ENCODE assay signal across 10 cellular contexts in genomic region chr11:85853541-85853940, GRCh38. TPM values are rescaled to one million over a fixed set of nuclear protein-coding genes. Genes with fewer than 3 reads are reported as not detected.
DNase-seq lines count a peak whose midpoint lies in the region; ATAC-seq, FAIRE-seq and TF ChIP-seq lines count a peak whose summit lies in the region.
"Not testable (repeated sequence)": the region's sequence is repeated elsewhere in the genome, so short reads cannot be mapped to it uniquely, and the experiment has no call there.
"Had no signal": no experiment of that assay in that cellular context is flagged by ENCODE, and none has a peak within 500 bp of the region (broad histone marks: within the 10 kb centered on the region; RNA-seq: fewer than 3 reads in every experiment).

No MANE protein-coding gene starts in this region.

- POLR2A ChIA-PET in Caco-2 (lab: Charles Lee); Panc1 (lab: Charles Lee); HepG2 (lab: Yijun Ruan, JAX): not testable (repeated sequence)
- POLR2A ChIA-PET in activated CD8-positive, alpha-beta T cell treated with anti-CD3 and anti-CD28 coated beads for 36 hours (lab: Charles Lee) = interaction anchor here (1.2 kb wide), 1 partner anchor 10 kb away, joined by 3 read pairs; no protein-coding TSS in a partner anchor

- H3K27me3 ChIP-seq in Caco-2 (replicated peaks; ENCODE audit: control insufficient read depth, insufficient read depth, low read length); Panc1 (ENCODE audit: control insufficient read depth, insufficient read depth, low read length); breast epithelium; HepG2 (ENCODE audit: control insufficient read depth in 1 of 2, insufficient read depth in 2 of 2, low read length in 2 of 2); osteoblast (ENCODE audit: insufficient read depth, low read length): not testable (repeated sequence)

- CTCF ChIA-PET in Caco-2 (lab: Charles Lee) = interaction anchor here (1.9 kb wide), 1 partner anchor 365 kb away, joined by 9 read pairs; no protein-coding TSS in a partner anchor
- CTCF ChIA-PET in Panc1 (lab: Charles Lee) = interaction anchor here (2.0 kb wide), 1 partner anchor 44 kb away, joined by 7 read pairs; no protein-coding TSS in a partner anchor
- CTCF ChIA-PET in activated CD8-positive, alpha-beta T cell treated with anti-CD3 and anti-CD28 coated beads for 36 hours (lab: Charles Lee) = interaction anchor here (2.0 kb wide), 1 partner anchor 11 kb away, joined by 15 read pairs; no protein-coding TSS in a partner anchor
- CTCF ChIA-PET in HepG2 (lab: Yijun Ruan, JAX; ENCODE audit: low intra/inter-chr PET ratio, low total read pairs) = not testable (repeated sequence)

- not testable (repeated sequence) for H3K27ac Mint-ChIP-seq in Caco-2 (ENCODE audit: unreplicated experiment); activated CD8-positive, alpha-beta T cell treated with anti-CD3 and anti-CD28 coated beads for 36 hours

- H3K9me3 Mint-ChIP-seq in Caco-2 (ENCODE audit: unreplicated experiment); activated CD8-positive, alpha-beta T cell treated with anti-CD3 and anti-CD28 coated beads for 36 hours: not testable (repeated sequence)

- peak overlapping the region; percentile 99 for H3K27ac ChIP-seq in Panc1 (ENCODE audit: low read length)
- H3K27ac ChIP-seq in breast epithelium; HepG2 (ENCODE audit: extremely low read length, insufficient read depth, low read length); osteoblast (ENCODE audit: low read depth, low read length): not testable (repeated sequence)

- intact Hi-C loops in Caco-2 (cut with micrococcal nuclease; ENCODE audit: unreplicated experiment) (loop anchor here (10.0 kb wide), 2 partner anchors 151 to 281 kb away; no protein-coding TSS in a partner anchor), Panc1 (cut with micrococcal nuclease; ENCODE audit: unreplicated experiment) (loop anchor here (10.0 kb wide), 1 partner anchor 341 kb away; no protein-coding TSS in a partner anchor), HepG2 (cut with micrococcal nuclease; ENCODE audit: unreplicated experiment) (loop anchor here (10.0 kb wide), 1 partner anchor 181 kb away; no protein-coding TSS in a partner anchor)
- intact Hi-C loops in activated CD8-positive, alpha-beta T cell treated with anti-CD3 and anti-CD28 coated beads for 36 hours (cut with micrococcal nuclease) = loop anchor here (10.0 kb wide), 2 partner anchors 351 to 441 kb away; no protein-coding TSS in a partner anchor
- intact Hi-C loops in breast epithelium (cut with DNase I; ENCODE audit: low total_unique reads) = not testable (repeated sequence)

- not testable (repeated sequence) for TF ChIP-seq POLR2A in breast epithelium (IDR thresholded peaks at IDR 0.05); HepG2 (IDR thresholded peaks at IDR 0.05; ENCODE audit: insufficient read depth in 1 of 2, low read depth in 2 of 2, low read length in 2 of 2)

- H4K20me1 ChIP-seq in HepG2 (ENCODE audit: insufficient read depth, low read length); osteoblast (ENCODE audit: insufficient read depth, low read length): not testable (repeated sequence)

- not testable (repeated sequence) for H3K36me3 ChIP-seq in Caco-2 (ENCODE audit: control insufficient read depth, insufficient read depth, low read length); Panc1 (ENCODE audit: control insufficient read depth, insufficient read depth, low read length); breast epithelium; HepG2 (replicated peaks in 1 of 2; ENCODE audit: control insufficient read depth in 1 of 2, insufficient read depth in 2 of 2, low read length in 2 of 2); osteoblast (ENCODE audit: insufficient read depth, low read length)

- peak overlapping the region; percentile 75; the same call in 1 of the 2 replicates for H3K4me3 ChIP-seq in Caco-2 (ENCODE audit: low read depth, low read length)
- H3K4me3 ChIP-seq in HFF-Myc (replicated peaks; ENCODE audit: low read depth, low read length) = peak overlapping the region; percentile 56
- peak overlapping the region; percentile 67 to 74 for H3K4me3 ChIP-seq in Panc1 (ENCODE audit: low read depth in 2 of 2, low read length in 2 of 2)
- peak overlapping the region in 2 of 3 donors; percentile 63 to 68 for H3K4me3 ChIP-seq in breast epithelium
- H3K4me3 ChIP-seq in HepG2 (replicated peaks in 1 of 3; ENCODE audit: insufficient read depth in 1 of 3, low read depth in 2 of 3, low read length in 3 of 3); osteoblast (ENCODE audit: insufficient read depth, low read length): not testable (repeated sequence)

- FAIRE-seq in HepG2 (lab: Jason Lieb, UNC) = not testable (repeated sequence)

- not testable (repeated sequence) for H3K4me1 ChIP-seq in Caco-2; Panc1 (ENCODE audit: control insufficient read depth, insufficient read depth, low read length); breast epithelium; osteoblast (ENCODE audit: insufficient read depth, low read length)
- H3K4me1 ChIP-seq in HepG2 (ENCODE audit: insufficient read depth, low read length) = peaks cover 10% of the 10 kb centered on the region

- H2AFZ ChIP-seq in HepG2 (ENCODE audit: low read length); osteoblast (ENCODE audit: low read length): not testable (repeated sequence)

- in situ Hi-C loops in Panc1 (cut with HindIII; ENCODE audit: low pct_unique_long_range_greater_than_20kb, low sequenced_read_pairs) = not testable (repeated sequence)
- in situ Hi-C loops in HepG2 (cut with HindIII; ENCODE audit: extremely low pct_ligation_motif_present, low pct_unique_long_range_greater_than_20kb) = loop anchor here (10.0 kb wide), 1 partner anchor 351 kb away; no protein-coding TSS in a partner anchor

- not testable (repeated sequence) for H3K79me2 ChIP-seq in HepG2 (ENCODE audit: insufficient read depth, low read length); osteoblast (ENCODE audit: insufficient read depth, low read length)

- H3K27me3 Mint-ChIP-seq in Caco-2 (ENCODE audit: insufficient read depth, unreplicated experiment); activated CD8-positive, alpha-beta T cell treated with anti-CD3 and anti-CD28 coated beads for 36 hours: not testable (repeated sequence)

- not testable (repeated sequence) for ATAC-seq in Panc1; activated CD8-positive, alpha-beta T cell treated with anti-CD3 and anti-CD28 coated beads for 36 hours; HepG2

- BruUV-seq in Caco-2 (replicated peaks; lab: Mats Ljungman, UMichigan); Panc1 (replicated peaks; lab: Mats Ljungman, UMichigan); HepG2 (replicated peaks; lab: Mats Ljungman, UMichigan): not testable (repeated sequence)

- WGBS in HepG2 (ENCODE audit: low lambda C conversion rate) = 64% methylated on average over 7 of the region's 7 CpGs

- not testable (repeated sequence) for H3K4me2 ChIP-seq in HepG2 (ENCODE audit: low read depth, low read length)
- peak overlapping the region; percentile 89 for H3K4me2 ChIP-seq in osteoblast (ENCODE audit: insufficient read depth, low read length)

- not testable (repeated sequence) for TF ChIP-seq RAD21 in HepG2 (CRISPR knock-in tag; IDR thresholded peaks at IDR 0.05)

- not testable (repeated sequence) for TF ChIP-seq CTCF in Caco-2 (IDR thresholded peaks at IDR 0.05; ENCODE audit: insufficient read depth in 1 of 2, low read depth in 1 of 2, low read length in 1 of 2, severe bottlenecking in 1 of 2, unreplicated experiment in 1 of 2); HFF-Myc (IDR thresholded peaks at IDR 0.05; ENCODE audit: low read depth, low read length, missing control alignments); Panc1 (IDR thresholded peaks at IDR 0.05); activated CD8-positive, alpha-beta T cell treated with anti-CD3 and anti-CD28 coated beads for 36 hours (IDR thresholded peaks at IDR 0.05); breast epithelium (IDR thresholded peaks at IDR 0.05); HepG2 (CRISPR knock-in tag; IDR thresholded peaks at IDR 0.05); osteoblast (IDR thresholded peaks at IDR 0.05; ENCODE audit: extremely low read depth, low read depth, low read length)

- not testable (repeated sequence) for H3K9me3 ChIP-seq in Caco-2; breast epithelium; HepG2 (ENCODE audit: low read length); osteoblast (ENCODE audit: low read depth, low read length)
- peaks cover 12% of the 10 kb centered on the region; the same call in 1 of the 2 replicates for H3K9me3 ChIP-seq in Panc1 (ENCODE audit: control insufficient read depth, insufficient read depth, low read depth, low read length)

- H3K36me3 Mint-ChIP-seq in Caco-2 (ENCODE audit: insufficient read depth, unreplicated experiment) = peaks cover 24% of the 10 kb centered on the region
- peaks cover 11% of the 10 kb centered on the region for H3K36me3 Mint-ChIP-seq in activated CD8-positive, alpha-beta T cell treated with anti-CD3 and anti-CD28 coated beads for 36 hours (ENCODE audit: low read depth)

- H3K4me3 Mint-ChIP-seq in Caco-2 (ENCODE audit: unreplicated experiment) = peak overlapping the region; percentile 83
- H3K4me3 Mint-ChIP-seq in activated CD8-positive, alpha-beta T cell treated with anti-CD3 and anti-CD28 coated beads for 36 hours = peak overlapping the region; percentile 89

- DNase-seq in Caco-2; HFF-Myc (ENCODE audit: extremely low read depth, low read depth); Panc1 (ENCODE audit: low read depth, low spot score); activated CD8-positive, alpha-beta T cell treated with anti-CD3 and anti-CD28 coated beads for 36 hours; breast epithelium (ENCODE audit: low spot score in 2 of 2); HepG2 (ENCODE audit: low spot score); osteoblast (ENCODE audit: insufficient read length, low spot score, missing footprints): not testable (repeated sequence)

- TF ChIP-seq EP300 in HepG2 (IDR thresholded peaks at IDR 0.05; ENCODE audit: low read depth in 2 of 2, low read length in 2 of 2); HepG2 (CRISPR knock-in tag; IDR thresholded peaks at IDR 0.05; ENCODE audit: borderline replicate concordance): not testable (repeated sequence)

- peaks cover 19% of the 10 kb centered on the region for H3K4me1 Mint-ChIP-seq in Caco-2 (ENCODE audit: low read depth, unreplicated experiment)
- H3K4me1 Mint-ChIP-seq in activated CD8-positive, alpha-beta T cell treated with anti-CD3 and anti-CD28 coated beads for 36 hours (ENCODE audit: low read depth) = peaks cover 10% of the 10 kb centered on the region

- H3K9ac ChIP-seq in HepG2 (ENCODE audit: insufficient read depth, low read depth, low read length) = not testable (repeated sequence)

RNA-seq across cellular contexts. Expression of gene CCDC83, which starts 1.6 kb away (rescaled TPM):
- total RNA-seq in Caco-2 (2022) (not detected in 2 replicates), Panc1 (2021; ENCODE audit: unreplicated experiment) (not detected), breast epithelium (under 1 TPM in 1 of 3 donors, not detected in 2; 0.33 TPM), HepG2 (2016; rRNA removed; fragmentation: Illumina TruSeq; extraction: Trizol) (not detected in 2 replicates), osteoblast (not detected in 2 replicates)
- polyA plus RNA-seq in Panc1 (2012; ENCODE audit: insufficient read length) = not detected
- total RNA-seq in activated CD8-positive, alpha-beta T cell treated with anti-CD3 and anti-CD28 coated beads for 36 hours = not detected
- total RNA-seq in HepG2 (2016; cell fraction: cytosol; rRNA removed; fragmentation: Illumina TruSeq; extraction: Trizol; ENCODE audit: low read depth) = not detected in 2 replicates
- total RNA-seq in HepG2 (2016; cell fraction: insoluble cytoplasmic fraction; rRNA removed; fragmentation: Illumina TruSeq; extraction: Trizol) = not detected in 2 replicates
- not detected in 2 replicates for total RNA-seq in HepG2 (2016; cell fraction: membrane; rRNA removed; fragmentation: Illumina TruSeq; extraction: Trizol)
- not detected in 2 replicates for total RNA-seq in HepG2 (2016; cell fraction: nucleus; rRNA removed; fragmentation: Illumina TruSeq; extraction: Trizol)
- polyA plus RNA-seq in HepG2 (2011; rRNA removed) = not detected in 2 replicates
- not detected in 2 replicates for polyA plus RNA-seq in HepG2 (2011; cell fraction: cytosol; rRNA removed)
- polyA plus RNA-seq in HepG2 (2011; cell fraction: nucleus; rRNA removed) = not detected in 2 replicates
- polyA plus RNA-seq in HepG2 (2012) = not detected in 2 replicates
- polyA plus RNA-seq in HepG2 (2016; cell fraction: cytosol; fragmentation: Illumina TruSeq; extraction: Trizol; ENCODE audit: low read depth) = not detected in 2 replicates
- not detected in 2 replicates for polyA plus RNA-seq in HepG2 (2016; cell fraction: insoluble cytoplasmic fraction; fragmentation: Illumina TruSeq; extraction: Trizol; ENCODE audit: low read depth)
- not detected in 2 replicates for polyA plus RNA-seq in HepG2 (2016; cell fraction: membrane; fragmentation: Illumina TruSeq; extraction: Trizol; ENCODE audit: low read depth)
- polyA plus RNA-seq in HepG2 (2016; cell fraction: nucleus; fragmentation: Illumina TruSeq; extraction: Trizol; ENCODE audit: insufficient read depth, low read depth) = not detected in 2 replicates
- polyA minus RNA-seq in HepG2 (2011; rRNA and poly(A)+ RNA removed; ENCODE audit: low replicate concordance) = not detected in 2 replicates
- polyA minus RNA-seq in HepG2 (2011; cell fraction: cytosol; rRNA and poly(A)+ RNA removed) = not detected in 2 replicates
- polyA minus RNA-seq in HepG2 (2011; cell fraction: nucleus; rRNA and poly(A)+ RNA removed) = 0.25 TPM in 1 of 2 replicates, not detected in the other
- total RNA-seq: CD4-positive, CD25-positive, alpha-beta regulatory T cell; H9; HT-29 had no signal
- polyA plus RNA-seq: CD4-positive, CD25-positive, alpha-beta regulatory T cell had no signal

RNA-seq across cellular contexts. Expression of gene SYTL2, which starts 42.6 kb away (rescaled TPM):
- total RNA-seq in Caco-2 (2022) = 110 and 156 TPM in 2 replicates
- total RNA-seq in Panc1 (2021; ENCODE audit: unreplicated experiment) = 132 TPM
- 47.9 TPM for polyA plus RNA-seq in Panc1 (2012; ENCODE audit: insufficient read length)
- total RNA-seq in activated CD8-positive, alpha-beta T cell treated with anti-CD3 and anti-CD28 coated beads for 36 hours = 10 to 100 TPM in 1 of 2 experiments, 1 to 10 TPM in 1; 9.5 to 11.2 TPM
- total RNA-seq in breast epithelium = 100 to 1,000 TPM in 2 of 3 donors, 10 to 100 TPM in 1; 10.1 to 189 (median 120) TPM
- total RNA-seq in HepG2 (2016; rRNA removed; fragmentation: Illumina TruSeq; extraction: Trizol) = 0.58 and 0.77 TPM in 2 replicates
- 0.44 and 0.91 TPM in 2 replicates for total RNA-seq in HepG2 (2016; cell fraction: cytosol; rRNA removed; fragmentation: Illumina TruSeq; extraction: Trizol; ENCODE audit: low read depth)
- total RNA-seq in HepG2 (2016; cell fraction: insoluble cytoplasmic fraction; rRNA removed; fragmentation: Illumina TruSeq; extraction: Trizol) = 0.77 and 1.00 TPM in 2 replicates
- 0.41 and 0.77 TPM in 2 replicates for total RNA-seq in HepG2 (2016; cell fraction: membrane; rRNA removed; fragmentation: Illumina TruSeq; extraction: Trizol)
- 2.7 and 3.2 TPM in 2 replicates for total RNA-seq in HepG2 (2016; cell fraction: nucleus; rRNA removed; fragmentation: Illumina TruSeq; extraction: Trizol)
- polyA plus RNA-seq in HepG2 (2011; rRNA removed) = 0.64 and 0.90 TPM in 2 replicates
- polyA plus RNA-seq in HepG2 (2011; cell fraction: cytosol; rRNA removed) = 0.16 and 0.41 TPM in 2 replicates
- 1.8 TPM in 2 replicates for polyA plus RNA-seq in HepG2 (2011; cell fraction: nucleus; rRNA removed)
- 0.75 and 1.1 TPM in 2 replicates for polyA plus RNA-seq in HepG2 (2012)
- 0.06 TPM in 1 of 2 replicates, not detected in the other for polyA plus RNA-seq in HepG2 (2016; cell fraction: cytosol; fragmentation: Illumina TruSeq; extraction: Trizol; ENCODE audit: low read depth)
- 0.47 and 0.52 TPM in 2 replicates for polyA plus RNA-seq in HepG2 (2016; cell fraction: insoluble cytoplasmic fraction; fragmentation: Illumina TruSeq; extraction: Trizol; ENCODE audit: low read depth)
- 0.23 and 0.29 TPM in 2 replicates for polyA plus RNA-seq in HepG2 (2016; cell fraction: membrane; fragmentation: Illumina TruSeq; extraction: Trizol; ENCODE audit: low read depth)
- polyA plus RNA-seq in HepG2 (2016; cell fraction: nucleus; fragmentation: Illumina TruSeq; extraction: Trizol; ENCODE audit: insufficient read depth, low read depth) = 1.7 and 3.1 TPM in 2 replicates
- 0.10 and 0.12 TPM in 2 replicates for polyA minus RNA-seq in HepG2 (2011; rRNA and poly(A)+ RNA removed; ENCODE audit: low replicate concordance)
- polyA minus RNA-seq in HepG2 (2011; cell fraction: cytosol; rRNA and poly(A)+ RNA removed) = 0.18 and 0.69 TPM in 2 replicates
- polyA minus RNA-seq in HepG2 (2011; cell fraction: nucleus; rRNA and poly(A)+ RNA removed) = 2.5 and 3.7 TPM in 2 replicates
- 19.4 and 19.9 TPM in 2 replicates for total RNA-seq in osteoblast
